Comparison of ENCODE assay signal across 12 cellular contexts in the genomic region with DNA sequence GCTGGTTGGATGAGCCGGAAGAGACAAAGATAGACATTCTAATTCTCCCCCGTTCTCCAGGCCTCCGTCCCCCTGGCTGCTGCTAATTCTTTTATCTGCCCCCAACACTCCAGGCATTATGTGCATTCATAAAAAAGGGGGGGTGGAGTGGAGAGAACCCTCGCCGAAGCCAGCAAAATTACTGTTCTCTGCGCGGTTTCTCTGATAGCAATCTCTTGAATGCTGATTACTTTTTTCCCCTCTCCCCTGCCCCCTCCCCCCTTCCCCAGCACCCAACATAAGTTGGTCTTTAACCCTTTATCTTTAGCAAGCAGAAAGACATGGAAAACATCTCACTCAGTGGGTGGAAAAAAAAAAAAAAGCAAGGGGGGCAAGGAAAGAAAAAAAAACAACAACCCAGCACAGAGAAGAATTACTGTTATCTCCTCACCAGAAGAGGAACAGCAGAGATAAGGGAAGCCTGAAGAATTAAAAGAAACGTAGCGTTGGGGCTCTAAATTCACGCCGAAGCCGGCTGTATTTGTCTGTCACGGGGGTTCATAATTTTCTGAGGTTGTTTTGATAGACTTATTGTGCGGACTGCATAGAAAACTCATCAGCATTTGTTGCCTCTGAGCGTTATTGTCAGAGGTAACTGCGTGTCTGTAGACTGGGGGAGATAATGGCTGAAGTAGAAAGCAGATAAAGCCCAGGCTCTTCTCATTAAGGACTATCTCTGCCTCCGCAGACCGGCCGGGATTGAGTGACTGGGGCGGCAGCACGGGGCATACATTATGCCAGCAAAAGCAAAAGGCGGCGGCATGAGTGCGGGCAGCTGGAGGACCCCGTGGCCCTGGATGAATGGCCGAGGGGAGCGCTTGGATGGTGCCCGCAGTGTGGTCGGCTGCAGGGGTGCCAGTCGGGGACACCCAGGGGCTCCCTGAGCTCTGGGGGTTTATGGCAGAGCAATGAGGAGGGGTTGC.
DNase-seq lines count a peak whose midpoint lies in the region; ATAC-seq, FAIRE-seq and TF ChIP-seq lines count a peak whose summit lies in the region.
"Had no signal": no experiment of that assay in that cellular context is flagged by ENCODE, and none has a peak within 500 bp of the region (broad histone marks: within the 10 kb centered on the region; RNA-seq: fewer than 3 reads in every experiment).

No MANE protein-coding gene starts in this region.

- no peak overlapping the region for H2AFZ ChIP-seq in DND-41 (ENCODE audit: low read depth, low read length)
- peak overlapping the region; percentile 37 for H2AFZ ChIP-seq in neuronal stem cell (ENCODE audit: low read length)

- H2BK120ac ChIP-seq in neuronal stem cell (ENCODE audit: low read depth, low read length), result no peak overlapping the region

- no peaks in the 10 kb centered on the region for H3K9me3 Mint-ChIP-seq in activated T-helper 2 cell treated with anti-CD3 and anti-CD28 coated beads, Interferon-gamma antibody, Interleukin-2, Interleukin-4, amounts not matched to agents 10 μg/mL and 5 μg/mL and 100 μg/mL, durations not matched to agents 14 hours and 24 hours and 36 hours

- H3K4me1 ChIP-seq in DND-41 (ENCODE audit: insufficient read depth, low read length) (peaks cover 18% of the 10 kb centered on the region), neuronal stem cell (ENCODE audit: control insufficient read depth in 2 of 2, insufficient read depth in 1 of 2, low read depth in 1 of 2, low read length in 2 of 2) (peaks cover 11 to 48% of the 10 kb centered on the region in 2 donors), kidney (ENCODE audit: control insufficient read depth in 1 of 2, insufficient read depth in 1 of 2, low read depth in 1 of 2, low read length in 2 of 2) (no peaks in the 10 kb centered on the region)

- H3K36me3 ChIP-seq in DND-41 (ENCODE audit: insufficient read depth, low read length), result no peaks in the 10 kb centered on the region
- H3K36me3 ChIP-seq in neuronal stem cell (replicated peaks in 1 of 2; ENCODE audit: control insufficient read depth in 2 of 2, insufficient read depth in 2 of 2, low read length in 2 of 2), result no peaks in the 10 kb centered on the region
- no peaks in the 10 kb centered on the region for H3K36me3 ChIP-seq in kidney (ENCODE audit: control insufficient read depth in 1 of 2, insufficient read depth in 2 of 2, low read length in 2 of 2)

- WGBS in neuronal stem cell (ENCODE audit: extremely low coverage in 2 of 2, insufficient read length in 2 of 2, insufficient replicate concordance in 1 of 2), 2 donors, result no CpG with 5 or more reads among the region's 30 CpGs

- H4K20me1 ChIP-seq in DND-41 (ENCODE audit: insufficient read depth, low read length), result no peaks in the 10 kb centered on the region

- H3K4me2 ChIP-seq in DND-41 (ENCODE audit: insufficient read depth, low read length), result peak overlapping the region; percentile 35; the same call in 1 of the 2 replicates
- no peak overlapping the region for H3K4me2 ChIP-seq in neuronal stem cell (ENCODE audit: insufficient read depth, low read length, poor library complexity, severe bottlenecking)

- H4K91ac ChIP-seq in neuronal stem cell (ENCODE audit: low read depth, low read length, poor library complexity), result no peak overlapping the region

- H3K27me3 Mint-ChIP-seq in activated T-helper 2 cell treated with anti-CD3 and anti-CD28 coated beads, Interferon-gamma antibody, Interleukin-2, Interleukin-4, amounts not matched to agents 10 μg/mL and 5 μg/mL and 100 μg/mL, durations not matched to agents 14 hours and 24 hours and 36 hours (ENCODE audit: low read depth), result peaks cover 3% of the 10 kb centered on the region

- H3K79me1 ChIP-seq in neuronal stem cell (ENCODE audit: low read depth, low read length), result no peaks in the 10 kb centered on the region

- H3K4me1 Mint-ChIP-seq in activated T-helper 2 cell treated with anti-CD3 and anti-CD28 coated beads, Interferon-gamma antibody, Interleukin-2, Interleukin-4, amounts not matched to agents 10 μg/mL and 5 μg/mL and 100 μg/mL, durations not matched to agents 14 hours and 24 hours and 36 hours (ENCODE audit: low read depth), result peaks cover 54% of the 10 kb centered on the region

- H4K8ac ChIP-seq in neuronal stem cell (ENCODE audit: low read depth, low read length), result no peak overlapping the region

- H3K4me3 Mint-ChIP-seq in activated T-helper 2 cell treated with anti-CD3 and anti-CD28 coated beads, Interferon-gamma antibody, Interleukin-2, Interleukin-4, amounts not matched to agents 10 μg/mL and 5 μg/mL and 100 μg/mL, durations not matched to agents 14 hours and 24 hours and 36 hours (ENCODE audit: low read depth), result peak overlapping the region; percentile 65

- no peaks in the 10 kb centered on the region for H3K36me3 Mint-ChIP-seq in activated T-helper 2 cell treated with anti-CD3 and anti-CD28 coated beads, Interferon-gamma antibody, Interleukin-2, Interleukin-4, amounts not matched to agents 10 μg/mL and 5 μg/mL and 100 μg/mL, durations not matched to agents 14 hours and 24 hours and 36 hours (ENCODE audit: low read depth)

- peak overlapping the region; percentile 1 for H3K23ac ChIP-seq in neuronal stem cell (ENCODE audit: low read depth, low read length, poor library complexity)

- no peak overlapping the region for H2BK12ac ChIP-seq in neuronal stem cell (ENCODE audit: low read length)

- H3K4me3 ChIP-seq in DND-41 (ENCODE audit: low read depth in 1 of 2, low read length in 2 of 2), result no peak overlapping the region
- H3K4me3 ChIP-seq in neuronal stem cell (ENCODE audit: low read length in 2 of 2), result no peak overlapping the region
- no peak overlapping the region for H3K4me3 ChIP-seq in kidney (ENCODE audit: low read length in 2 of 2)

- no peaks in the 10 kb centered on the region for H3K79me2 ChIP-seq in DND-41 (ENCODE audit: insufficient read depth, low read length)

- H3K4ac ChIP-seq in neuronal stem cell (ENCODE audit: low read length), result no peak overlapping the region

- DNase-seq in DND-41 (peak; percentile 65), NCI-H82 (lab: John Stamatoyannopoulos, UW) (peak; percentile 40), neuronal stem cell (ENCODE audit: low spot score) (no peak), epidermal melanocyte (ENCODE audit: insufficient read length, low spot score) (no peak), kidney (no peak)
- peak; percentile 45 for DNase-seq in activated T-helper 2 cell treated with anti-CD3 and anti-CD28 coated beads, Interferon-gamma antibody, Interleukin-2, Interleukin-4, amounts not matched to agents 10 μg/mL and 5 μg/mL and 100 μg/mL, durations not matched to agents 14 hours and 24 hours and 36 hours (ENCODE audit: low spot score)
- DNase-seq: amniotic stem cell, DMS53 had no signal

- peak overlapping the region; percentile 77 for H2AK5ac ChIP-seq in neuronal stem cell (ENCODE audit: low read depth, low read length)

- no peak overlapping the region for H3K9ac ChIP-seq in DND-41 (ENCODE audit: low read depth, low read length)
- no peak overlapping the region for H3K9ac ChIP-seq in neuronal stem cell (ENCODE audit: low read depth, low read length, poor library complexity)
- H3K9ac ChIP-seq in kidney (ENCODE audit: low read length in 2 of 2), result no peak overlapping the region

- ATAC-seq in DND-41 (ENCODE audit: insufficient read depth, low read depth) (peak; percentile 77), HG02763 (IDR thresholded peaks at IDR 0.05; ENCODE audit: unreplicated experiment) (no peak), HG03442 (IDR thresholded peaks at IDR 0.05; ENCODE audit: unreplicated experiment) (no peak)

- H3K27me3 ChIP-seq in DND-41 (ENCODE audit: insufficient read depth, low read length, poor library complexity), result no peaks in the 10 kb centered on the region
- H3K27me3 ChIP-seq in neuronal stem cell (ENCODE audit: control insufficient read depth in 3 of 3, insufficient read depth in 3 of 3, low read depth in 1 of 3, low read length in 3 of 3), result peaks cover 0 to 70% (median 0%) of the 10 kb centered on the region in 3 experiments

- intact Hi-C loops in activated T-helper 2 cell treated with anti-CD3 and anti-CD28 coated beads, Interferon-gamma antibody, Interleukin-2, Interleukin-4, amounts not matched to agents 10 μg/mL and 5 μg/mL and 100 μg/mL, durations not matched to agents 14 hours and 24 hours and 36 hours (cut with micrococcal nuclease), result no loop called here
- intact Hi-C loops in kidney (cut with DNase I), result no loop called here

- H3K9me3 ChIP-seq in DND-41 (ENCODE audit: insufficient read depth, low read length, severe bottlenecking) (no peaks in the 10 kb centered on the region), neuronal stem cell (replicated peaks in 1 of 2; ENCODE audit: control insufficient read depth in 2 of 2, insufficient read depth in 1 of 2, low read depth in 1 of 2, low read length in 2 of 2) (no peaks in the 10 kb centered on the region), kidney (ENCODE audit: control insufficient read depth in 1 of 2, low read length in 2 of 2) (no peaks in the 10 kb centered on the region)

- peak overlapping the region; percentile 40 for H3K18ac ChIP-seq in neuronal stem cell (ENCODE audit: low read length)

- peak overlapping the region; percentile 93 for H3K27ac Mint-ChIP-seq in activated T-helper 2 cell treated with anti-CD3 and anti-CD28 coated beads, Interferon-gamma antibody, Interleukin-2, Interleukin-4, amounts not matched to agents 10 μg/mL and 5 μg/mL and 100 μg/mL, durations not matched to agents 14 hours and 24 hours and 36 hours

- H3K27ac ChIP-seq in DND-41 (ENCODE audit: low read length), result peak overlapping the region; percentile 43; the same call in 1 of the 2 replicates
- H3K27ac ChIP-seq in neuronal stem cell (replicated peaks; ENCODE audit: low read length), result no peak overlapping the region
- H3K27ac ChIP-seq in kidney (ENCODE audit: low read depth in 2 of 2, low read length in 2 of 2), result no peak overlapping the region

- H2BK5ac ChIP-seq in neuronal stem cell (ENCODE audit: low read length), result no peak overlapping the region

- TF ChIP-seq CTCF in DND-41 (IDR thresholded peaks at IDR 0.05; ENCODE audit: borderline replicate concordance, extremely low read depth, low read length, poor library complexity, severe bottlenecking) (no peak), kidney (IDR thresholded peaks at IDR 0.05; ENCODE audit: borderline replicate concordance, extremely low read depth, insufficient read depth) (no peak)

- no peak overlapping the region for H3K14ac ChIP-seq in neuronal stem cell (ENCODE audit: low read length)

- H2BK15ac ChIP-seq in neuronal stem cell (ENCODE audit: low read length), result peak overlapping the region; percentile 38

- FAIRE-seq in kidney (lab: Jason Lieb, UNC), result no peak
- FAIRE-seq: GM18507, urothelium cell line had no signal

Comparison
In these comparisons a context has a peak if more than half of its experiments do, and no peak if none do; other contexts are left out.
1. DNase-seq: peak in DND-41 (single experiment), NCI-H82 (single experiment) and activated T-helper 2 cell treated with anti-CD3 and anti-CD28 coated beads, Interferon-gamma antibody, Interleukin-2, Interleukin-4, amounts not matched to agents 10 μg/mL and 5 μg/mL and 100 μg/mL, durations not matched to agents 14 hours and 24 hours and 36 hours (single experiment); none in neuronal stem cell (single experiment), epidermal melanocyte (single experiment) and kidney (single experiment).